ENCODE assay signal across 9 cellular contexts in the genomic region with DNA sequence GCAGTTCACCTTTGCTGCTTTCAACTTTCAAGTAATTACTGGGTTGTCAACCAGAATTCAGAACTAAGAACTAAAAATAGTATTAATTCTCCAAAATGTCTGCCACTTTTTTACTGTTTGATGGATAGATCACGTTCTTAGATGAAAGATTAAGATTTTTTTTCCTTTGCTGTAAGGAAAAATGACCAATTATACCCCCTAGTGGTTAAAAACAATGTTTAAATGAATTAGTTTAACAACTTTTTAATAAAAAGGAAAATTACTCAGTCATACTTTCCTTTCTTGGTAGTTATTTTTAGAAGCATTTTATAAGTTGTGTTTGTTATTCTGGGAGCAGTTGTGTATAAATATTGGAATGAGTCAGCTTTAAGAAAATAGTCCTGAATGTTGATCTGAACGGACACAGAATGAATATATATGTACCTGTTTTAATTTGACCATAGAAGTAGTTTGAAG. TPM values are rescaled to one million over a fixed set of nuclear protein-coding genes. Genes with fewer than 3 reads are reported as not detected.
DNase-seq lines count a peak whose midpoint lies in the region; TF ChIP-seq lines count a peak whose summit lies in the region.
"Had no signal": no experiment of that assay in that cellular context is flagged by ENCODE, and none has a peak within 500 bp of the region (broad histone marks: within the 10 kb centered on the region; RNA-seq: fewer than 3 reads in every experiment).

No MANE protein-coding gene starts in this region.

- H3K36me3 Mint-ChIP-seq in endothelial cell (ENCODE audit: low read depth, unreplicated experiment), result peaks cover 27% of the 10 kb centered on the region

- peaks cover 27% of the 10 kb centered on the region for H3K4me1 Mint-ChIP-seq in endothelial cell (ENCODE audit: unreplicated experiment)

- H2AFZ ChIP-seq in OCI-LY3 (ENCODE audit: low read depth, low read length), result no peak overlapping the region

- peaks cover 12% of the 10 kb centered on the region for H3K27me3 Mint-ChIP-seq in endothelial cell (ENCODE audit: unreplicated experiment)

- H4K20me1 ChIP-seq in OCI-LY3 (ENCODE audit: insufficient read depth, low read length), result peaks cover 36% of the 10 kb centered on the region

- DNase-seq in SIG-M5 treated with dmso at 0.1 percent for 504 hours (lab: John Stamatoyannopoulos, UW; ENCODE audit: unreplicated experiment) (peak; percentile 51), SIG-M5 (lab: John Stamatoyannopoulos, UW) (no peak), endothelial cell (ENCODE audit: low spot score) (no peak), anterior cingulate cortex (lab: John Stamatoyannopoulos, UW) (no peak), NCI-H774 (lab: John Stamatoyannopoulos, UW) (no peak), OCI-M2 (lab: John Stamatoyannopoulos, UW; ENCODE audit: unreplicated experiment) (no peak)
- DNase-seq: DMS153 had no signal

- peaks cover 7% of the 10 kb centered on the region; the same call in 1 of the 2 replicates for H3K9me3 ChIP-seq in OCI-LY3 (ENCODE audit: insufficient read depth, low read length)
- H3K9me3 ChIP-seq in skeletal muscle tissue (ENCODE audit: control insufficient read depth in 3 of 3, low read length in 3 of 3), result no peaks in the 10 kb centered on the region

- H3K27me3 ChIP-seq in OCI-LY3 (ENCODE audit: low read depth, low read length), result no peaks in the 10 kb centered on the region
- no peaks in the 10 kb centered on the region for H3K27me3 ChIP-seq in skeletal muscle tissue (ENCODE audit: control insufficient read depth in 3 of 3, insufficient read depth in 3 of 3, low read length in 3 of 3)

- peaks cover 59% of the 10 kb centered on the region for H3K4me1 ChIP-seq in OCI-LY3 (ENCODE audit: low read length)
- peaks cover 14 to 26% (median 16%) of the 10 kb centered on the region in 3 donors for H3K4me1 ChIP-seq in skeletal muscle tissue (ENCODE audit: control insufficient read depth in 3 of 3, insufficient read depth in 3 of 3, low read length in 3 of 3)

- TF ChIP-seq CTCF in OCI-LY3 (IDR thresholded peaks at IDR 0.05; ENCODE audit: low read depth, low read length) (peak; percentile 72), endothelial cell (IDR thresholded peaks at IDR 0.05; ENCODE audit: unreplicated experiment) (peak; percentile 53)

- H3K4me3 Mint-ChIP-seq in endothelial cell (ENCODE audit: unreplicated experiment), result no peak overlapping the region

- H3K36me3 ChIP-seq in OCI-LY3 (replicated peaks; ENCODE audit: low read depth, low read length) (peaks cover 29% of the 10 kb centered on the region), skeletal muscle tissue (ENCODE audit: control insufficient read depth in 3 of 3, insufficient read depth in 3 of 3, low read length in 3 of 3) (peaks cover 0 to 3% (median 0%) of the 10 kb centered on the region in 3 donors)

- H3K9ac ChIP-seq in OCI-LY3 (ENCODE audit: low read length), result peak overlapping the region; percentile 40
- peak overlapping the region in 1 of 3 donors; percentile 34 for H3K9ac ChIP-seq in skeletal muscle tissue (ENCODE audit: low read depth in 1 of 3, low read length in 3 of 3)

- H3K79me2 ChIP-seq in OCI-LY3 (ENCODE audit: low read length), result peaks cover 96% of the 10 kb centered on the region

- peak overlapping the region; percentile 60 for H3K27ac ChIP-seq in OCI-LY3 (ENCODE audit: low read length)
- H3K27ac ChIP-seq in skeletal muscle tissue (ENCODE audit: low read depth, low read length), result peak overlapping the region; percentile 11

- H3K27ac Mint-ChIP-seq in endothelial cell (ENCODE audit: unreplicated experiment), result peak overlapping the region; percentile 57

- peak overlapping the region; percentile 71 for H3K4me2 ChIP-seq in OCI-LY3 (ENCODE audit: low read length)

- peaks cover 5% of the 10 kb centered on the region for H3K9me3 Mint-ChIP-seq in endothelial cell (ENCODE audit: unreplicated experiment)

- H3K4me3 ChIP-seq in OCI-LY3 (ENCODE audit: low read length) (peak overlapping the region; percentile 57), skeletal muscle tissue (ENCODE audit: low read length in 3 of 3) (no peak overlapping the region)

RNA-seq across cellular contexts. Expression of gene TM9SF2, which starts 4.6 kb away (rescaled TPM):
- total RNA-seq in endothelial cell (ENCODE audit: unreplicated experiment) (128 TPM), skeletal muscle tissue (116 TPM)
